ENCODE assay signal across 1 cellular context in the genomic region with DNA sequence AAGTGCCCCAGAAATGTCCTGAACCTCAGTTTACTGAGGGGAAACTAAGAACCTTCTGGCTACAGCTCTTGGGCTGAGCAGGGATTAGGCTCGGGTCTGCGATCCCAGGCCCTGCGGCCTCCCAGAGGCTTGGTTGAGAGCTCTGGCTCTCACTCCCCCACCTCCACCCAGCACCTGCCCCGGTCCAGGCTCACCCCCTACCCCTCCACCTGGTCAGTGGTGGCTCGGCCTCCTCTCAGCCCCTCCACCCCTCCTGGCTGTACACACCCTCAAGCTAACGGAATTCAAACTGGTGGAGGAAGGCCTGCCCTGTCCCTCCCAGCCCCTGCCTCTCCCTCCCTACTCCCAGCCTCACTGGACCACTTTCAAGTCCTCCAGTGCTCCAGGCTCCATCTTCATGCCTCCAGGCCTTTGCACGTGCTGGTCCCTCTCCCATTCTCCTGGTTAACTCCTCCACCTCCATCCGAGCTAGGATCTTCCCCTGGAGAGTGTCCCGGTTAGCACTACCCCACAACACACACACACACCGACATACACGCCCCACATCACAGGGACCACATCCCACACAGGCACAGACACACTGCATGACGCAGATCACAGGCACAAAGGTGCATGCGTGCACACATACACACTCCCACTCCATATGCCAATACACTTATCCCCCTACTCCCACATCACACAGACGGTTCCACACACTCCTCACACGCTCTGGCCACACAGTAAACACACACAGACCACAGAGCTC.
A peak's percentile ranks its signal among the peaks of the same experiment; 100 is the strongest.
TF ChIP-seq lines count a peak whose summit lies in the region.

No MANE protein-coding gene starts in this region.

TF ChIP-seq in K562, 482 proteins besides CTCF, POLR2A, EP300 and RAD21 (continued from another document and continues in another):
- TF ChIP-seq, protein P1, sequence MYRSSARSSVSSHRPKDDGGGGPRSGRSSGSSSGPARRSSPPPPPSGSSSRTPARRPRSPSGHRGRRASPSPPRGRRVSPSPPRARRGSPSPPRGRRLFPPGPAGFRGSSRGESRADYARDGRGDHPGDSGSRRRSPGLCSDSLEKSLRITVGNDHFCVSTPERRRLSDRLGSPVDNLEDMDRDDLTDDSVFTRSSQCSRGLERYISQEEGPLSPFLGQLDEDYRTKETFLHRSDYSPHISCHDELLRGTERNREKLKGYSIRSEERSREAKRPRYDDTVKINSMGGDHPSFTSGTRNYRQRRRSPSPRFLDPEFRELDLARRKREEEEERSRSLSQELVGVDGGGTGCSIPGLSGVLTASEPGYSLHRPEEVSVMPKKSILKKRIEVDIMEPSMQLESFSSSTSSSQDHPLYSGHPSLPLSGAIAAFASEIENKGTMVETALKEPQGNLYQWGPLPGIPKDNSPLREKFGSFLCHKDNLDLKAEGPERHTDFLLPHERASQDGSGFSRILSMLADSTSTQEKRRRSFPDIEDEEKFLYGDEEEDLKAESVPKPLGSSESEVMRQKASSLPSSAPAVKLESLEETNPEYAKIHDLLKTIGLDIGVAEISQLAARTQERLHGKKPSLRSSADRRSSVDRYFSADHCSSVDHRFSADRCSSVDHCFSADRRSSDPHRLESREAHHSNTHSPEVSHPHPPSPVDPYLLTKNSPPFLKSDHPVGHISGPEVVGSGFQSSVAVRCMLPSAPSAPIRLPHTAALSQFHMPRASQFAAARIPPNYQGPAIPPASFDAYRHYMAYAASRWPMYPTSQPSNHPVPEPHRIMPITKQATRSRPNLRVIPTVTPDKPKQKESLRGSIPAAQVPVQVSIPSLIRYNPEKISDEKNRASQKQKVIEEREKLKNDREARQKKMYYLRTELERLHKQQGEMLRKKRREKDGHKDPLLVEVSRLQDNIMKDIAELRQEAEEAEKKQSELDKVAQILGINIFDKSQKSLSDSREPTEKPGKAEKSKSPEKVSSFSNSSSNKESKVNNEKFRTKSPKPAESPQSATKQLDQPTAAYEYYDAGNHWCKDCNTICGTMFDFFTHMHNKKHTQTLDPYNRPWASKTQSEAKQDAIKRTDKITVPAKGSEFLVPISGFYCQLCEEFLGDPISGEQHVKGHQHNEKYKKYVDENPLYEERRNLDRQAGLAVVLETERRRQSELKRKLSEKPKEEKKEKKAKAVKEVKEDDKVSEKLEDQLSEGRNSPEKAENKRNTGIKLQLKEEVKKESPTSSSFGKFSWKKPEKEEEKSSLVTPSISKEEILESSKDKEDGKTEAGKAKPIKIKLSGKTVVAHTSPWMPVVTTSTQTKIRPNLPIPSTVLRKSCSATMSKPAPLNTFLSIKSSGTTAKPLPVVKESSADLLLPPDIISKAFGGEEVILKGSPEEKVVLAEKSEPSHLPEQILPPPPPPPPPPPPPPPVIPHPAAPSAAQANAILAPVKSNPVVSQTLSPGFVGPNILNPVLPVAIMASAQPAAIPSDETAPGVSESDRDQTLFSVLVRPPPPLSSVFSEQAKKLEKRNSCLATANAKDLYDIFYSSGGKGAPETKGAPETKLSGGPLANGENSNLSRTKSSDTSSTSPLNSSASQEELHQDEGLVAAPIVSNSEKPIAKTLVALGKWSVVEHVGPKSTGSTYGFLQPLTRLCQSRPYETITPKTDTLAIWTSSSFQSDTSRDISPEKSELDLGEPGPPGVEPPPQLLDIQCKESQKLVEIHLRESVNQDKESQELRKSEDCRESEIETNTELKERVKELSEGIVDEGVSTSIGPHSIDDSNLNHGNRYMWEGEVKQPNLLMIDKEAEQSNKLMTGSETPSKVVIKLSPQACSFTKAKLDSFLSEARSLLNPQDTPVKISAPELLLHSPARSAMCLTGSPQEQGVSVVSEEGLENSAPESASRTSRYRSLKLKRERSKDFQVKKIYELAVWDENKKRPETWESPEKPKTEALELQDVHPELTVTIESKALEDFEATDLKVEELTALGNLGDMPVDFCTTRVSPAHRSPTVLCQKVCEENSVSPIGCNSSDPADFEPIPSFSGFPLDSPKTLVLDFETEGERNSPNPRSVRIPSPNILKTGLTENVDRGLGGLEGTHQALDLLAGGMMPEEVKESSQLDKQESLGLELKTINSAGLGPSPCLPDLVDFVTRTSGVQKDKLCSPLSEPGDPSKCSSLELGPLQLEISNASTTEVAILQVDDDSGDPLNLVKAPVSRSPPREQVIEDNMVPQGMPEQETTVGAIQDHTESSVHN (IDR thresholded peaks at IDR 0.05; ENCODE audit: borderline replicate concordance in 1 of 2, low read depth in 1 of 2): no peak
- TF ChIP-seq, protein P2, sequence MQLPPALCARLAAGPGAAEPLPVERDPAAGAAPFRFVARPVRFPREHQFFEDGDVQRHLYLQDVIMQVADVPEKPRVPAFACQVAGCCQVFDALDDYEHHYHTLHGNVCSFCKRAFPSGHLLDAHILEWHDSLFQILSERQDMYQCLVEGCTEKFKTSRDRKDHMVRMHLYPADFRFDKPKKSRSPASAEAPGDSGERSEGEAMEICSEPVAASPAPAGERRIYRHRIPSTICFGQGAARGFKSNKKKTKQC (CRISPR knock-in tag; IDR thresholded peaks at IDR 0.05): 0 out of 2 replicates have a peak, but pooled peaks have one; percentile 15
- TF ChIP-seq, protein P3, sequence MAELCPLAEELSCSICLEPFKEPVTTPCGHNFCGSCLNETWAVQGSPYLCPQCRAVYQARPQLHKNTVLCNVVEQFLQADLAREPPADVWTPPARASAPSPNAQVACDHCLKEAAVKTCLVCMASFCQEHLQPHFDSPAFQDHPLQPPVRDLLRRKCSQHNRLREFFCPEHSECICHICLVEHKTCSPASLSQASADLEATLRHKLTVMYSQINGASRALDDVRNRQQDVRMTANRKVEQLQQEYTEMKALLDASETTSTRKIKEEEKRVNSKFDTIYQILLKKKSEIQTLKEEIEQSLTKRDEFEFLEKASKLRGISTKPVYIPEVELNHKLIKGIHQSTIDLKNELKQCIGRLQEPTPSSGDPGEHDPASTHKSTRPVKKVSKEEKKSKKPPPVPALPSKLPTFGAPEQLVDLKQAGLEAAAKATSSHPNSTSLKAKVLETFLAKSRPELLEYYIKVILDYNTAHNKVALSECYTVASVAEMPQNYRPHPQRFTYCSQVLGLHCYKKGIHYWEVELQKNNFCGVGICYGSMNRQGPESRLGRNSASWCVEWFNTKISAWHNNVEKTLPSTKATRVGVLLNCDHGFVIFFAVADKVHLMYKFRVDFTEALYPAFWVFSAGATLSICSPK (IDR thresholded peaks at IDR 0.05; ENCODE audit: borderline replicate concordance): no peak; the same call in 1 of the 2 replicates
- TF ChIP-seq, protein P4, sequence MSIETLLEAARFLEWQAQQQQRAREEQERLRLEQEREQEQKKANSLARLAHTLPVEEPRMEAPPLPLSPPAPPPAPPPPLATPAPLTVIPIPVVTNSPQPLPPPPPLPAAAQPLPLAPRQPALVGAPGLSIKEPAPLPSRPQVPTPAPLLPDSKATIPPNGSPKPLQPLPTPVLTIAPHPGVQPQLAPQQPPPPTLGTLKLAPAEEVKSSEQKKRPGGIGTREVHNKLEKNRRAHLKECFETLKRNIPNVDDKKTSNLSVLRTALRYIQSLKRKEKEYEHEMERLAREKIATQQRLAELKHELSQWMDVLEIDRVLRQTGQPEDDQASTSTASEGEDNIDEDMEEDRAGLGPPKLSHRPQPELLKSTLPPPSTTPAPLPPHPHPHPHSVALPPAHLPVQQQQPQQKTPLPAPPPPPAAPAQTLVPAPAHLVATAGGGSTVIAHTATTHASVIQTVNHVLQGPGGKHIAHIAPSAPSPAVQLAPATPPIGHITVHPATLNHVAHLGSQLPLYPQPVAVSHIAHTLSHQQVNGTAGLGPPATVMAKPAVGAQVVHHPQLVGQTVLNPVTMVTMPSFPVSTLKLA (conservative IDR thresholded peaks at IDR 0.05): no peak
- TF ChIP-seq TCF7L2 (IDR thresholded peaks at IDR 0.05; ENCODE audit: low read depth, low read length) (no peak), ZNF232 (CRISPR knock-in tag; IDR thresholded peaks at IDR 0.05) (no peak), TSC22D4 (tag; IDR thresholded peaks at IDR 0.05) (peak; percentile 44; the same call in 1 of the 2 replicates), ATF7 (IDR thresholded peaks at IDR 0.05) (no peak), ZNF263 (CRISPR knock-in tag; IDR thresholded peaks at IDR 0.05; ENCODE audit: borderline replicate concordance) (peak; percentile 48; the same call in 1 of the 2 replicates), ARID2 (IDR thresholded peaks at IDR 0.05) (0 out of 2 replicates have a peak, but pooled peaks have one; percentile 25)
- TF ChIP-seq, protein P5, sequence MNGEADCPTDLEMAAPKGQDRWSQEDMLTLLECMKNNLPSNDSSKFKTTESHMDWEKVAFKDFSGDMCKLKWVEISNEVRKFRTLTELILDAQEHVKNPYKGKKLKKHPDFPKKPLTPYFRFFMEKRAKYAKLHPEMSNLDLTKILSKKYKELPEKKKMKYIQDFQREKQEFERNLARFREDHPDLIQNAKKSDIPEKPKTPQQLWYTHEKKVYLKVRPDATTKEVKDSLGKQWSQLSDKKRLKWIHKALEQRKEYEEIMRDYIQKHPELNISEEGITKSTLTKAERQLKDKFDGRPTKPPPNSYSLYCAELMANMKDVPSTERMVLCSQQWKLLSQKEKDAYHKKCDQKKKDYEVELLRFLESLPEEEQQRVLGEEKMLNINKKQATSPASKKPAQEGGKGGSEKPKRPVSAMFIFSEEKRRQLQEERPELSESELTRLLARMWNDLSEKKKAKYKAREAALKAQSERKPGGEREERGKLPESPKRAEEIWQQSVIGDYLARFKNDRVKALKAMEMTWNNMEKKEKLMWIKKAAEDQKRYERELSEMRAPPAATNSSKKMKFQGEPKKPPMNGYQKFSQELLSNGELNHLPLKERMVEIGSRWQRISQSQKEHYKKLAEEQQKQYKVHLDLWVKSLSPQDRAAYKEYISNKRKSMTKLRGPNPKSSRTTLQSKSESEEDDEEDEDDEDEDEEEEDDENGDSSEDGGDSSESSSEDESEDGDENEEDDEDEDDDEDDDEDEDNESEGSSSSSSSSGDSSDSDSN (IDR thresholded peaks at IDR 0.05; ENCODE audit: borderline replicate concordance in 1 of 2, low read depth in 2 of 2, low read length in 2 of 2): no peak
- TF ChIP-seq, protein P6, sequence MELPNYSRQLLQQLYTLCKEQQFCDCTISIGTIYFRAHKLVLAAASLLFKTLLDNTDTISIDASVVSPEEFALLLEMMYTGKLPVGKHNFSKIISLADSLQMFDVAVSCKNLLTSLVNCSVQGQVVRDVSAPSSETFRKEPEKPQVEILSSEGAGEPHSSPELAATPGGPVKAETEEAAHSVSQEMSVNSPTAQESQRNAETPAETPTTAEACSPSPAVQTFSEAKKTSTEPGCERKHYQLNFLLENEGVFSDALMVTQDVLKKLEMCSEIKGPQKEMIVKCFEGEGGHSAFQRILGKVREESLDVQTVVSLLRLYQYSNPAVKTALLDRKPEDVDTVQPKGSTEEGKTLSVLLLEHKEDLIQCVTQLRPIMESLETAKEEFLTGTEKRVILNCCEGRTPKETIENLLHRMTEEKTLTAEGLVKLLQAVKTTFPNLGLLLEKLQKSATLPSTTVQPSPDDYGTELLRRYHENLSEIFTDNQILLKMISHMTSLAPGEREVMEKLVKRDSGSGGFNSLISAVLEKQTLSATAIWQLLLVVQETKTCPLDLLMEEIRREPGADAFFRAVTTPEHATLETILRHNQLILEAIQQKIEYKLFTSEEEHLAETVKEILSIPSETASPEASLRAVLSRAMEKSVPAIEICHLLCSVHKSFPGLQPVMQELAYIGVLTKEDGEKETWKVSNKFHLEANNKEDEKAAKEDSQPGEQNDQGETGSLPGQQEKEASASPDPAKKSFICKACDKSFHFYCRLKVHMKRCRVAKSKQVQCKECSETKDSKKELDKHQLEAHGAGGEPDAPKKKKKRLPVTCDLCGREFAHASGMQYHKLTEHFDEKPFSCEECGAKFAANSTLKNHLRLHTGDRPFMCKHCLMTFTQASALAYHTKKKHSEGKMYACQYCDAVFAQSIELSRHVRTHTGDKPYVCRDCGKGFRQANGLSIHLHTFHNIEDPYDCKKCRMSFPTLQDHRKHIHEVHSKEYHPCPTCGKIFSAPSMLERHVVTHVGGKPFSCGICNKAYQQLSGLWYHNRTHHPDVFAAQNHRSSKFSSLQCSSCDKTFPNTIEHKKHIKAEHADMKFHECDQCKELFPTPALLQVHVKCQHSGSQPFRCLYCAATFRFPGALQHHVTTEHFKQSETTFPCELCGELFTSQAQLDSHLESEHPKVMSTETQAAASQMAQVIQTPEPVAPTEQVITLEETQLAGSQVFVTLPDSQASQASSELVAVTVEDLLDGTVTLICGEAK (IDR thresholded peaks at IDR 0.05): peak; percentile 51; the same call in 1 of the 2 replicates
- TF ChIP-seq, protein P6 (CRISPR knock-in tag; IDR thresholded peaks at IDR 0.05): no peak
- TF ChIP-seq, protein P7, sequence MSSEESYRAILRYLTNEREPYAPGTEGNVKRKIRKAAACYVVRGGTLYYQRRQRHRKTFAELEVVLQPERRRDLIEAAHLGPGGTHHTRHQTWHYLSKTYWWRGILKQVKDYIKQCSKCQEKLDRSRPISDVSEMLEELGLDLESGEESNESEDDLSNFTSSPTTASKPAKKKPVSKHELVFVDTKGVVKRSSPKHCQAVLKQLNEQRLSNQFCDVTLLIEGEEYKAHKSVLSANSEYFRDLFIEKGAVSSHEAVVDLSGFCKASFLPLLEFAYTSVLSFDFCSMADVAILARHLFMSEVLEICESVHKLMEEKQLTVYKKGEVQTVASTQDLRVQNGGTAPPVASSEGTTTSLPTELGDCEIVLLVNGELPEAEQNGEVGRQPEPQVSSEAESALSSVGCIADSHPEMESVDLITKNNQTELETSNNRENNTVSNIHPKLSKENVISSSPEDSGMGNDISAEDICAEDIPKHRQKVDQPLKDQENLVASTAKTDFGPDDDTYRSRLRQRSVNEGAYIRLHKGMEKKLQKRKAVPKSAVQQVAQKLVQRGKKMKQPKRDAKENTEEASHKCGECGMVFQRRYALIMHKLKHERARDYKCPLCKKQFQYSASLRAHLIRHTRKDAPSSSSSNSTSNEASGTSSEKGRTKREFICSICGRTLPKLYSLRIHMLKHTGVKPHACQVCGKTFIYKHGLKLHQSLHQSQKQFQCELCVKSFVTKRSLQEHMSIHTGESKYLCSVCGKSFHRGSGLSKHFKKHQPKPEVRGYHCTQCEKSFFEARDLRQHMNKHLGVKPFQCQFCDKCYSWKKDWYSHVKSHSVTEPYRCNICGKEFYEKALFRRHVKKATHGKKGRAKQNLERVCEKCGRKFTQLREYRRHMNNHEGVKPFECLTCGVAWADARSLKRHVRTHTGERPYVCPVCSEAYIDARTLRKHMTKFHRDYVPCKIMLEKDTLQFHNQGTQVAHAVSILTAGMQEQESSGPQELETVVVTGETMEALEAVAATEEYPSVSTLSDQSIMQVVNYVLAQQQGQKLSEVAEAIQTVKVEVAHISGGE (CRISPR knock-in tag; IDR thresholded peaks at IDR 0.05): no peak
